ENCODE assay signal across 1 cellular context in the genomic region with DNA sequence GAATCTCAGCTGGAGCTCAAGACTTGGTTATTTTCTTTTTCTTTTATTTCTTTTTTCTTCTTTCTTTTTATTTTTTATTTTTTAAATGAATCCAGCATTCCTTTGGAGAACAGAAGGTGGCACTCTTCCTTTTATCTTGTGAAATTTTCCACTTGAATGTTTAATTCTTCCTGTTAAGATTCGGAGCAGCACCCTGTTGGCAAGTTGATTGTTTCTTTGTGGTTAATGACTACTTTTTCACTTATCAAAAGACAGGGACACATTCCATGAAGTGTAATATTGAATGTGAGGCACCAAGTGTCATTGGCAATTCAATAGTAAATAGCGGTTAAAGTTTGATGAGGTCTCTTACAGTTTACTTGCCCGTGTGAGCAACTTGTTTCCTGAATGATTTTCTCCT.
TF ChIP-seq lines count a peak whose summit lies in the region.

No MANE protein-coding gene starts in this region.

TF ChIP-seq in H1, 55 proteins besides CTCF, POLR2A, EP300 and RAD21 (continued from another document):
- TF ChIP-seq, protein P1, sequence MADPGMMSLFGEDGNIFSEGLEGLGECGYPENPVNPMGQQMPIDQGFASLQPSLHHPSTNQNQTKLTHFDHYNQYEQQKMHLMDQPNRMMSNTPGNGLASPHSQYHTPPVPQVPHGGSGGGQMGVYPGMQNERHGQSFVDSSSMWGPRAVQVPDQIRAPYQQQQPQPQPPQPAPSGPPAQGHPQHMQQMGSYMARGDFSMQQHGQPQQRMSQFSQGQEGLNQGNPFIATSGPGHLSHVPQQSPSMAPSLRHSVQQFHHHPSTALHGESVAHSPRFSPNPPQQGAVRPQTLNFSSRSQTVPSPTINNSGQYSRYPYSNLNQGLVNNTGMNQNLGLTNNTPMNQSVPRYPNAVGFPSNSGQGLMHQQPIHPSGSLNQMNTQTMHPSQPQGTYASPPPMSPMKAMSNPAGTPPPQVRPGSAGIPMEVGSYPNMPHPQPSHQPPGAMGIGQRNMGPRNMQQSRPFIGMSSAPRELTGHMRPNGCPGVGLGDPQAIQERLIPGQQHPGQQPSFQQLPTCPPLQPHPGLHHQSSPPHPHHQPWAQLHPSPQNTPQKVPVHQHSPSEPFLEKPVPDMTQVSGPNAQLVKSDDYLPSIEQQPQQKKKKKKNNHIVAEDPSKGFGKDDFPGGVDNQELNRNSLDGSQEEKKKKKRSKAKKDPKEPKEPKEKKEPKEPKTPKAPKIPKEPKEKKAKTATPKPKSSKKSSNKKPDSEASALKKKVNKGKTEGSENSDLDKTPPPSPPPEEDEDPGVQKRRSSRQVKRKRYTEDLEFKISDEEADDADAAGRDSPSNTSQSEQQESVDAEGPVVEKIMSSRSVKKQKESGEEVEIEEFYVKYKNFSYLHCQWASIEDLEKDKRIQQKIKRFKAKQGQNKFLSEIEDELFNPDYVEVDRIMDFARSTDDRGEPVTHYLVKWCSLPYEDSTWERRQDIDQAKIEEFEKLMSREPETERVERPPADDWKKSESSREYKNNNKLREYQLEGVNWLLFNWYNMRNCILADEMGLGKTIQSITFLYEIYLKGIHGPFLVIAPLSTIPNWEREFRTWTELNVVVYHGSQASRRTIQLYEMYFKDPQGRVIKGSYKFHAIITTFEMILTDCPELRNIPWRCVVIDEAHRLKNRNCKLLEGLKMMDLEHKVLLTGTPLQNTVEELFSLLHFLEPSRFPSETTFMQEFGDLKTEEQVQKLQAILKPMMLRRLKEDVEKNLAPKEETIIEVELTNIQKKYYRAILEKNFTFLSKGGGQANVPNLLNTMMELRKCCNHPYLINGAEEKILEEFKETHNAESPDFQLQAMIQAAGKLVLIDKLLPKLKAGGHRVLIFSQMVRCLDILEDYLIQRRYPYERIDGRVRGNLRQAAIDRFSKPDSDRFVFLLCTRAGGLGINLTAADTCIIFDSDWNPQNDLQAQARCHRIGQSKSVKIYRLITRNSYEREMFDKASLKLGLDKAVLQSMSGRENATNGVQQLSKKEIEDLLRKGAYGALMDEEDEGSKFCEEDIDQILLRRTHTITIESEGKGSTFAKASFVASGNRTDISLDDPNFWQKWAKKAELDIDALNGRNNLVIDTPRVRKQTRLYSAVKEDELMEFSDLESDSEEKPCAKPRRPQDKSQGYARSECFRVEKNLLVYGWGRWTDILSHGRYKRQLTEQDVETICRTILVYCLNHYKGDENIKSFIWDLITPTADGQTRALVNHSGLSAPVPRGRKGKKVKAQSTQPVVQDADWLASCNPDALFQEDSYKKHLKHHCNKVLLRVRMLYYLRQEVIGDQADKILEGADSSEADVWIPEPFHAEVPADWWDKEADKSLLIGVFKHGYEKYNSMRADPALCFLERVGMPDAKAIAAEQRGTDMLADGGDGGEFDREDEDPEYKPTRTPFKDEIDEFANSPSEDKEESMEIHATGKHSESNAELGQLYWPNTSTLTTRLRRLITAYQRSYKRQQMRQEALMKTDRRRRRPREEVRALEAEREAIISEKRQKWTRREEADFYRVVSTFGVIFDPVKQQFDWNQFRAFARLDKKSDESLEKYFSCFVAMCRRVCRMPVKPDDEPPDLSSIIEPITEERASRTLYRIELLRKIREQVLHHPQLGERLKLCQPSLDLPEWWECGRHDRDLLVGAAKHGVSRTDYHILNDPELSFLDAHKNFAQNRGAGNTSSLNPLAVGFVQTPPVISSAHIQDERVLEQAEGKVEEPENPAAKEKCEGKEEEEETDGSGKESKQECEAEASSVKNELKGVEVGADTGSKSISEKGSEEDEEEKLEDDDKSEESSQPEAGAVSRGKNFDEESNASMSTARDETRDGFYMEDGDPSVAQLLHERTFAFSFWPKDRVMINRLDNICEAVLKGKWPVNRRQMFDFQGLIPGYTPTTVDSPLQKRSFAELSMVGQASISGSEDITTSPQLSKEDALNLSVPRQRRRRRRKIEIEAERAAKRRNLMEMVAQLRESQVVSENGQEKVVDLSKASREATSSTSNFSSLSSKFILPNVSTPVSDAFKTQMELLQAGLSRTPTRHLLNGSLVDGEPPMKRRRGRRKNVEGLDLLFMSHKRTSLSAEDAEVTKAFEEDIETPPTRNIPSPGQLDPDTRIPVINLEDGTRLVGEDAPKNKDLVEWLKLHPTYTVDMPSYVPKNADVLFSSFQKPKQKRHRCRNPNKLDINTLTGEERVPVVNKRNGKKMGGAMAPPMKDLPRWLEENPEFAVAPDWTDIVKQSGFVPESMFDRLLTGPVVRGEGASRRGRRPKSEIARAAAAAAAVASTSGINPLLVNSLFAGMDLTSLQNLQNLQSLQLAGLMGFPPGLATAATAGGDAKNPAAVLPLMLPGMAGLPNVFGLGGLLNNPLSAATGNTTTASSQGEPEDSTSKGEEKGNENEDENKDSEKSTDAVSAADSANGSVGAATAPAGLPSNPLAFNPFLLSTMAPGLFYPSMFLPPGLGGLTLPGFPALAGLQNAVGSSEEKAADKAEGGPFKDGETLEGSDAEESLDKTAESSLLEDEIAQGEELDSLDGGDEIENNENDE (IDR thresholded peaks at IDR 0.05; ENCODE audit: insufficient replicate concordance, low read length): peak; percentile 64
- TF ChIP-seq CREB1 (IDR thresholded peaks at IDR 0.05): no peak
